ENCODE assay signal across 2 cellular contexts in genomic region chr4:26803462-26803861, GRCh38.
TF ChIP-seq lines count a peak whose summit lies in the region.

No MANE protein-coding gene starts in this region.

TF ChIP-seq in GM23338, 12 proteins besides CTCF, POLR2A, EP300 and RAD21:
- no peak for TF ChIP-seq EZH2 (IDR thresholded peaks at IDR 0.05; ENCODE audit: low read depth, unreplicated experiment)
- no peak for TF ChIP-seq JUNB (IDR thresholded peaks at IDR 0.05; ENCODE audit: unreplicated experiment)
- TF ChIP-seq ZNF462 (CRISPR knock-in tag; IDR thresholded peaks at IDR 0.05) = no peak
- TF ChIP-seq POLR2AphosphoS5 (IDR thresholded peaks at IDR 0.05; ENCODE audit: low read depth) = no peak

TF ChIP-seq in H1, 55 proteins besides CTCF, POLR2A, EP300 and RAD21:
- TF ChIP-seq RXRA (IDR thresholded peaks at IDR 0.05; ENCODE audit: insufficient read depth, low read depth, low read length) = no peak
- TF ChIP-seq SIN3A (conservative IDR thresholded peaks at IDR 0.05 in 1 of 2, IDR thresholded peaks at IDR 0.05 in 1 of 2; ENCODE audit: low read depth in 1 of 2, low read length in 2 of 2) = no peak
- TF ChIP-seq ASH2L (IDR thresholded peaks at IDR 0.05; ENCODE audit: low read length) = no peak
- TF ChIP-seq HDAC6 (IDR thresholded peaks at IDR 0.05; ENCODE audit: low read depth, low read length) = no peak
- TF ChIP-seq ATF2 (IDR thresholded peaks at IDR 0.05; ENCODE audit: low read length) = no peak
- no peak for TF ChIP-seq POLR2AphosphoS5 (IDR thresholded peaks at IDR 0.05; ENCODE audit: low read depth, low read length)
